In genomic region chr14:34946699-34947098, GRCh38 we compare ENCODE assay signal across 3 cellular contexts.
A peak's percentile ranks its signal among the peaks of the same experiment; 100 is the strongest.
TF ChIP-seq lines count a peak whose summit lies in the region.

No MANE protein-coding gene starts in this region.

TF ChIP-seq in HepG2, 621 proteins besides CTCF, POLR2A, EP300 and RAD21:
- TF ChIP-seq MAFK (conservative IDR thresholded peaks at IDR 0.05 in 1 of 2, IDR thresholded peaks at IDR 0.05 in 1 of 2; ENCODE audit: low read length in 2 of 2) (peak; percentile 95), ZNF569 (CRISPR knock-in tag; IDR thresholded peaks at IDR 0.05; ENCODE audit: borderline replicate concordance) (no peak), SNAPC2 (CRISPR knock-in tag; IDR thresholded peaks at IDR 0.05) (0 out of 2 replicates have a peak, but pooled peaks have one; percentile 11), MAFF (IDR thresholded peaks at IDR 0.05; ENCODE audit: low read depth, low read length) (peak; percentile 92), ZNF629 (CRISPR knock-in tag; conservative IDR thresholded peaks at IDR 0.05) (peak; percentile 71)

TF ChIP-seq in IMR-90, 13 proteins besides CTCF, POLR2A, EP300 and RAD21:
- TF ChIP-seq BHLHE40 (IDR thresholded peaks at IDR 0.05; ENCODE audit: low read depth, low read length) (no peak), MAFK (IDR thresholded peaks at IDR 0.05; ENCODE audit: low read depth, low read length) (peak; percentile 76)

TF ChIP-seq in K562, 482 proteins besides CTCF, POLR2A, EP300 and RAD21:
- TF ChIP-seq MYC (IDR thresholded peaks at IDR 0.05; ENCODE audit: low read depth, low read length) (no peak), MYC (CRISPR knock-in tag; IDR thresholded peaks at IDR 0.05; ENCODE audit: borderline replicate concordance, low read depth) (no peak), C11orf30 (IDR thresholded peaks at IDR 0.05; ENCODE audit: low read depth) (peak; percentile 64), STAT5B (CRISPR knock-in tag; IDR thresholded peaks at IDR 0.05) (no peak), DNMT1 (IDR thresholded peaks at IDR 0.05) (no peak), MAFG (tag; conservative IDR thresholded peaks at IDR 0.05) (0 out of 2 replicates have a peak, but pooled peaks have one; percentile 16), HMG20B (CRISPR knock-in tag; IDR thresholded peaks at IDR 0.05) (no peak), RBM15 (IDR thresholded peaks at IDR 0.05; ENCODE audit: insufficient read depth, low read length) (no peak), ZNF316 (IDR thresholded peaks at IDR 0.05) (peak; percentile 80), MAFK (IDR thresholded peaks at IDR 0.05; ENCODE audit: low read length) (peak; percentile 3; the same call in 1 of the 2 replicates), POU5F1 (IDR thresholded peaks at IDR 0.05; ENCODE audit: borderline replicate concordance, low read depth, low read length, partially characterized antibody) (no peak), RBM25 (IDR thresholded peaks at IDR 0.05; ENCODE audit: low read depth, low read length, severe bottlenecking) (peak; percentile 25), ZNF398 (CRISPR knock-in tag; IDR thresholded peaks at IDR 0.05) (no peak)
